Comparison of ENCODE assay signal across 1 cellular context in genomic region chr1:248834343-248834940, GRCh38.
A peak's percentile ranks its signal among the peaks of the same experiment; 100 is the strongest.
TF ChIP-seq lines count a peak whose summit lies in the region.

No MANE protein-coding gene starts in this region.

TF ChIP-seq in K562, 482 proteins besides CTCF, POLR2A, EP300 and RAD21 (continued from another document and continues in another):
- TF ChIP-seq NKRF (IDR thresholded peaks at IDR 0.05; ENCODE audit: borderline replicate concordance): 0 out of 2 replicates have a peak, but pooled peaks have one; percentile 18
- TF ChIP-seq ZBTB17 (CRISPR knock-in tag; IDR thresholded peaks at IDR 0.05): 0 out of 2 replicates have a peak, but pooled peaks have one; percentile 27
- TF ChIP-seq ZNF592 (IDR thresholded peaks at IDR 0.05): peak; percentile 82
- TF ChIP-seq PCBP1 (IDR thresholded peaks at IDR 0.05; ENCODE audit: low read depth, low read length, poor library complexity, severe bottlenecking): no peak
- TF ChIP-seq POLR2AphosphoS5 (IDR thresholded peaks at IDR 0.05; ENCODE audit: control insufficient read depth, insufficient read depth, low read depth, low read length): peak; percentile 46; the same call in 1 of the 2 replicates
- peak; percentile 76 for TF ChIP-seq EGR1 (conservative IDR thresholded peaks at IDR 0.05)
- 0 out of 2 replicates have a peak, but pooled peaks have one; percentile 33 for TF ChIP-seq THRB (CRISPR knock-in tag; conservative IDR thresholded peaks at IDR 0.05)
- peak; percentile 78; the same call in 1 of the 2 replicates for TF ChIP-seq SPI1 (IDR thresholded peaks at IDR 0.05; ENCODE audit: borderline replicate concordance, low read depth, low read length)
- 0 out of 2 replicates have a peak, but pooled peaks have one; percentile 53 for TF ChIP-seq HBP1 (CRISPR knock-in tag; IDR thresholded peaks at IDR 0.05)
- TF ChIP-seq SUPT5H (IDR thresholded peaks at IDR 0.05): peak; percentile 38; the same call in 1 of the 2 replicates
- TF ChIP-seq ZNF124 (CRISPR knock-in tag; IDR thresholded peaks at IDR 0.05): no peak
- no peak for TF ChIP-seq ZFP1 (CRISPR knock-in tag; IDR thresholded peaks at IDR 0.05)
- TF ChIP-seq HDGF (IDR thresholded peaks at IDR 0.05): 0 out of 2 replicates have a peak, but pooled peaks have one; percentile 40
- 0 out of 2 replicates have a peak, but pooled peaks have one; percentile 31 for TF ChIP-seq NFRKB (IDR thresholded peaks at IDR 0.05; ENCODE audit: low read depth)
- no peak for TF ChIP-seq ATF1 (CRISPR knock-in tag; IDR thresholded peaks at IDR 0.05)
- 0 out of 2 replicates have a peak, but pooled peaks have one; percentile 20 for TF ChIP-seq ATF1 (tag; IDR thresholded peaks at IDR 0.05)
- 0 out of 2 replicates have a peak, but pooled peaks have one; percentile 27 for TF ChIP-seq MTA3 (IDR thresholded peaks at IDR 0.05; ENCODE audit: borderline replicate concordance)
- peak; percentile 22; the same call in 1 of the 2 replicates for TF ChIP-seq ESRRA (IDR thresholded peaks at IDR 0.05; ENCODE audit: borderline replicate concordance, low read depth)
- no peak for TF ChIP-seq FOXP4 (CRISPR knock-in tag; IDR thresholded peaks at IDR 0.05; ENCODE audit: borderline replicate concordance)
- no peak for TF ChIP-seq TCF3 (CRISPR knock-in tag; IDR thresholded peaks at IDR 0.05)
- TF ChIP-seq MGA (IDR thresholded peaks at IDR 0.05): peak; percentile 88
- TF ChIP-seq TBP (optimal IDR thresholded peaks at IDR 0.05; ENCODE audit: low read depth, low read length): peak; percentile 13
- peak in 1 of 2 experiments; percentile 48; a peak in 1 of 4 replicates for TF ChIP-seq ETV6 (IDR thresholded peaks at IDR 0.05; ENCODE audit: borderline replicate concordance in 1 of 2, low read depth in 2 of 2, low read length in 1 of 2)
- no peak for TF ChIP-seq ETV6 (CRISPR knock-in tag; IDR thresholded peaks at IDR 0.05; ENCODE audit: borderline replicate concordance)
- TF ChIP-seq JUND (IDR thresholded peaks at IDR 0.05; ENCODE audit: borderline replicate concordance, low read depth, low read length): peak; percentile 19; the same call in 1 of the 2 replicates
- no peak for TF ChIP-seq JUND (tag; IDR thresholded peaks at IDR 0.05; ENCODE audit: borderline replicate concordance, low read depth, low read length)
- TF ChIP-seq E2F6 (IDR thresholded peaks at IDR 0.05; ENCODE audit: borderline replicate concordance in 1 of 2, extremely low read depth in 1 of 2, insufficient read depth in 1 of 2, insufficient read length in 1 of 2, low read depth in 1 of 2, low read length in 1 of 2, poor library complexity in 1 of 2, severe bottlenecking in 1 of 2): peak in 1 of 2 experiments; percentile 9
- TF ChIP-seq CXXC5 (CRISPR knock-in tag; IDR thresholded peaks at IDR 0.05): peak; percentile 44; the same call in 1 of the 2 replicates
- TF ChIP-seq DNMT1 (IDR thresholded peaks at IDR 0.05): 0 out of 2 replicates have a peak, but pooled peaks have one; percentile 20
- 0 out of 2 replicates have a peak, but pooled peaks have one; percentile 18 for TF ChIP-seq DPF2 (IDR thresholded peaks at IDR 0.05)
